In genomic region chr12:11677024-11677423, GRCh38 we compare ENCODE assay signal across 28 cellular contexts.
"Had no signal": no experiment of that assay in that cellular context is flagged by ENCODE, and none has a peak within 500 bp of the region (broad histone marks: within the 10 kb centered on the region; RNA-seq: fewer than 3 reads in every experiment).

No MANE protein-coding gene starts in this region.

- H3K4me3 ChIP-seq: adrenal gland, heart left ventricle, left lung, prostate gland, SK-N-MC, spleen, testis, transverse colon, uterus had no signal

- H3K9me3 Mint-ChIP-seq: mesothelial cell of epicardium, neural crest cell had no signal

- ATAC-seq: activated CD4-positive, CD25-positive, alpha-beta regulatory T cell treated with anti-CD3 and anti-CD28 coated beads, Interleukin-2, amount 50 U/mL, for 24 hours; left lung had no signal

- H3K27ac Mint-ChIP-seq: activated naive CD4-positive, alpha-beta T cell treated with anti-CD3 and anti-CD28 coated beads for 36 hours; activated naive CD8-positive, alpha-beta T cell treated with anti-CD3 and anti-CD28 coated beads for 36 hours had no signal

- H3K9me3 ChIP-seq: adrenal gland, heart left ventricle, left lung, prostate gland, testis, transverse colon, uterus had no signal

- H3K27ac ChIP-seq: adrenal gland, brain microvascular endothelial cell, left lung, prostate gland, SK-N-MC, testis, transverse colon, uterus, WERI-Rb-1 had no signal

- H3K27me3 ChIP-seq: adrenal gland, brain microvascular endothelial cell, heart left ventricle, left lung, spleen, testis, transverse colon, uterus had no signal

- H3K4me1 ChIP-seq: prostate gland, uterus had no signal

- H3K27me3 Mint-ChIP-seq: activated naive CD8-positive, alpha-beta T cell treated with anti-CD3 and anti-CD28 coated beads for 36 hours; naive B cell had no signal

- DNase-seq: activated CD4-positive, alpha-beta T cell treated with anti-CD3 and anti-CD28 coated beads for 48 hours; activated CD4-positive, alpha-beta T cell treated with anti-CD3 and anti-CD28 coated beads, Interleukin-2, amount 50 U/mL, for 48 hours; activated CD8-positive, alpha-beta memory T cell treated with anti-CD3 and anti-CD28 coated beads for 24 hours; activated effector memory CD4-positive, alpha-beta T cell treated with Interleukin-2 at 50 U/mL for 16 hours; activated naive CD4-positive, alpha-beta T cell treated with anti-CD3 and anti-CD28 coated beads for 36 hours; activated naive CD8-positive, alpha-beta T cell treated with anti-CD3 and anti-CD28 coated beads for 36 hours; adrenal gland; aorta; brain microvascular endothelial cell; central memory CD4-positive, alpha-beta T cell; foreskin fibroblast; left lung; naive B cell; spleen; stimulated activated naive CD4-positive, alpha-beta T cell; T-helper 9 cell; testis; transverse colon; uterus; WERI-Rb-1 had no signal

- FAIRE-seq: endothelial cell of umbilical vein, TTC549 had no signal

- H3K4me3 Mint-ChIP-seq: activated naive CD4-positive, alpha-beta T cell treated with anti-CD3 and anti-CD28 coated beads for 36 hours; activated naive CD8-positive, alpha-beta T cell treated with anti-CD3 and anti-CD28 coated beads for 36 hours; mesothelial cell of epicardium; naive B cell; neural crest cell had no signal

- H3K36me3 ChIP-seq: adrenal gland, brain microvascular endothelial cell, left lung, prostate gland, transverse colon, uterus, WERI-Rb-1 had no signal
